In the genomic region with DNA sequence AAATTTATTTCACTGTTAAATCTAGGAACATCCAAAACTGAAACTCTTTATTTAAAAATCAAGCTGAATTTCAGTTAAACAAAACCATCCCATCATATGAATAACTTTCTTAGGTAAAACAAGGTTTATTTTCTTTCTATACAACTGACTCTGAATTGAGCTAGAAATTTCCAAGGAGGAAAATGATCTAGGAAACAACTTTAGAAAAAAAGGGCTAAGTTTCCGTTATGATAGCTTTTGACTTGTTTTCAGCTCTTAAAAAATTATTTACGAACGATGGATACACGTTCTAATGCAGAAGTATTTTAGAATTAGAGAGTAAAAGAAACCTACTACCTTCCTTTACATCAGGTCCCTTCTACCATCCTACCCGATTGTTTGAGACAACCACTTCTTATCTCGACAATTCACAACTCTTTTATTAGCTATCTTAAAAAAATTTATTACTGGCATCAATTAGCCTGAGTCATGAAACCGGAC, we compare ENCODE assay signal across 1 cellular context.
TF ChIP-seq lines count a peak whose summit lies in the region.

No MANE protein-coding gene starts in this region.

TF ChIP-seq in IMR-90, 13 proteins besides CTCF, POLR2A, EP300 and RAD21 (continued from another document):
- TF ChIP-seq, protein P1, sequence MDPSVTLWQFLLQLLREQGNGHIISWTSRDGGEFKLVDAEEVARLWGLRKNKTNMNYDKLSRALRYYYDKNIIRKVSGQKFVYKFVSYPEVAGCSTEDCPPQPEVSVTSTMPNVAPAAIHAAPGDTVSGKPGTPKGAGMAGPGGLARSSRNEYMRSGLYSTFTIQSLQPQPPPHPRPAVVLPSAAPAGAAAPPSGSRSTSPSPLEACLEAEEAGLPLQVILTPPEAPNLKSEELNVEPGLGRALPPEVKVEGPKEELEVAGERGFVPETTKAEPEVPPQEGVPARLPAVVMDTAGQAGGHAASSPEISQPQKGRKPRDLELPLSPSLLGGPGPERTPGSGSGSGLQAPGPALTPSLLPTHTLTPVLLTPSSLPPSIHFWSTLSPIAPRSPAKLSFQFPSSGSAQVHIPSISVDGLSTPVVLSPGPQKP (IDR thresholded peaks at IDR 0.05; ENCODE audit: borderline replicate concordance, low read depth, low read length) = no peak
- TF ChIP-seq MAZ (IDR thresholded peaks at IDR 0.05; ENCODE audit: borderline replicate concordance, low read depth, low read length) (no peak), CHD1 (IDR thresholded peaks at IDR 0.05; ENCODE audit: low read depth, low read length) (no peak), CEBPB (IDR thresholded peaks at IDR 0.05; ENCODE audit: low read depth, low read length) (no peak), BHLHE40 (IDR thresholded peaks at IDR 0.05; ENCODE audit: low read depth, low read length) (no peak), MAFK (IDR thresholded peaks at IDR 0.05; ENCODE audit: low read depth, low read length) (no peak), FOS (IDR thresholded peaks at IDR 0.05; ENCODE audit: low read depth, low read length) (no peak)
- TF ChIP-seq, protein P2, sequence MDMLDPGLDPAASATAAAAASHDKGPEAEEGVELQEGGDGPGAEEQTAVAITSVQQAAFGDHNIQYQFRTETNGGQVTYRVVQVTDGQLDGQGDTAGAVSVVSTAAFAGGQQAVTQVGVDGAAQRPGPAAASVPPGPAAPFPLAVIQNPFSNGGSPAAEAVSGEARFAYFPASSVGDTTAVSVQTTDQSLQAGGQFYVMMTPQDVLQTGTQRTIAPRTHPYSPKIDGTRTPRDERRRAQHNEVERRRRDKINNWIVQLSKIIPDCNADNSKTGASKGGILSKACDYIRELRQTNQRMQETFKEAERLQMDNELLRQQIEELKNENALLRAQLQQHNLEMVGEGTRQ (IDR thresholded peaks at IDR 0.05; ENCODE audit: low read depth, low read length) = no peak
